Comparison of ENCODE assay signal across 8 cellular contexts in genomic region chr2:111117666-111118454, GRCh38. TPM values are rescaled to one million over a fixed set of nuclear protein-coding genes. Genes with fewer than 3 reads are reported as not detected.
DNase-seq lines count a peak whose midpoint lies in the region; ATAC-seq and TF ChIP-seq lines count a peak whose summit lies in the region.

No MANE protein-coding gene starts in this region.

- H3K79me2 ChIP-seq in hepatocyte (peaks cover 15% of the 10 kb centered on the region), PC-3 (ENCODE audit: low read length) (peaks cover 18% of the 10 kb centered on the region)

- in situ Hi-C loops in Caki2 (cut with HindIII; ENCODE audit: low pct_unique_long_range_greater_than_20kb, low sequenced_read_pairs) (no loop called here), gastrocnemius medialis (cut with MboI; ENCODE audit: low sequenced_read_pairs in 4 of 4) (loop anchor here (10.0 to 25.0 kb wide), 3 partner anchors 569 to 594 kb away; no protein-coding TSS in a partner anchor)

- H3K9me2 ChIP-seq in hepatocyte (replicated peaks; ENCODE audit: insufficient read depth) (no peaks in the 10 kb centered on the region), PC-3 (replicated peaks; ENCODE audit: low read length) (no peaks in the 10 kb centered on the region)

- peaks cover 15% of the 10 kb centered on the region for H3K27me3 ChIP-seq in adipocyte (replicated peaks; ENCODE audit: control insufficient read depth, insufficient read depth, low read length)
- H3K27me3 ChIP-seq in hepatocyte, result peaks cover 32% of the 10 kb centered on the region
- peaks cover 0 to 5% (median 0%) of the 10 kb centered on the region in 3 donors for H3K27me3 ChIP-seq in gastrocnemius medialis
- H3K27me3 ChIP-seq in PC-3 (ENCODE audit: low read length), result no peaks in the 10 kb centered on the region

- H3K36me3 ChIP-seq in adipocyte (ENCODE audit: control insufficient read depth, insufficient read depth, low read length, severe bottlenecking) (no peaks in the 10 kb centered on the region), hepatocyte (replicated peaks; ENCODE audit: insufficient read depth, low read depth) (no peaks in the 10 kb centered on the region), gastrocnemius medialis (no peaks in the 10 kb centered on the region), PC-3 (ENCODE audit: low read depth, low read length) (no peaks in the 10 kb centered on the region)

- DNase-seq in Caki2 (ENCODE audit: low read depth) (peak; percentile 71), NCI-H69 (lab: John Stamatoyannopoulos, UW) (peak; percentile 3), adipocyte (ENCODE audit: low read depth) (peak; percentile 60), hepatocyte (ENCODE audit: low spot score) (peak; percentile 60), gastrocnemius medialis (peak in 1 of 2 donors; percentile 24), putamen (ENCODE audit: low spot score) (no peak), PC-3 (no peak)

- H4K20me1 ChIP-seq in hepatocyte (ENCODE audit: insufficient read depth, poor library complexity, severe bottlenecking) (peaks cover 16% of the 10 kb centered on the region), PC-3 (ENCODE audit: low read length) (peaks cover 13% of the 10 kb centered on the region)

- TF ChIP-seq CTCF in hepatocyte (IDR thresholded peaks at IDR 0.05; ENCODE audit: poor library complexity) (no peak), gastrocnemius medialis (IDR thresholded peaks at IDR 0.05 in 4 of 5, conservative IDR thresholded peaks at IDR 0.05 in 1 of 5) (no peak), PC-3 (conservative IDR thresholded peaks at IDR 0.05; ENCODE audit: low read depth, low read length) (no peak)

- H3K4me3 ChIP-seq in adipocyte (ENCODE audit: low read length), result peak overlapping the region; percentile 72
- peak overlapping the region; percentile 4 for H3K4me3 ChIP-seq in hepatocyte
- peak overlapping the region; percentile 53 to 98 (median 82) for H3K4me3 ChIP-seq in gastrocnemius medialis
- no peak overlapping the region for H3K4me3 ChIP-seq in PC-3 (ENCODE audit: low read length)

- no peak for TF ChIP-seq POLR2A in gastrocnemius medialis (IDR thresholded peaks at IDR 0.05)

- H3K4me1 ChIP-seq in adipocyte (ENCODE audit: control insufficient read depth, insufficient read depth, low read length) (peaks cover 12% of the 10 kb centered on the region), hepatocyte (ENCODE audit: insufficient read depth) (peaks cover 30% of the 10 kb centered on the region), gastrocnemius medialis (peaks cover 18 to 19% of the 10 kb centered on the region in 2 donors), PC-3 (ENCODE audit: insufficient read depth, low read length) (peaks cover 10% of the 10 kb centered on the region)

- peak overlapping the region; percentile 81 for H2AFZ ChIP-seq in hepatocyte
- H2AFZ ChIP-seq in PC-3 (ENCODE audit: low read length), result no peak overlapping the region

- H3K4me2 ChIP-seq in hepatocyte, result peak overlapping the region; percentile 94
- H3K4me2 ChIP-seq in PC-3 (ENCODE audit: low read length), result no peak overlapping the region

- H3F3A ChIP-seq in PC-3 (ENCODE audit: low read length, unreplicated experiment), result no peaks in the 10 kb centered on the region

- ATAC-seq in gastrocnemius medialis (no peak), PC-3 (no peak), HG03139 (IDR thresholded peaks at IDR 0.05; ENCODE audit: unreplicated experiment) (no peak)

- H3K9me3 ChIP-seq in adipocyte (ENCODE audit: control insufficient read depth, low read length) (peaks cover 4% of the 10 kb centered on the region), hepatocyte (ENCODE audit: low read depth) (no peaks in the 10 kb centered on the region), gastrocnemius medialis (no peaks in the 10 kb centered on the region), PC-3 (ENCODE audit: low read length) (no peaks in the 10 kb centered on the region)

- BruUV-seq in PC-3 (replicated peaks; lab: Mats Ljungman, UMichigan), result no TSS peak

- CTCF ChIA-PET in PC-3 (lab: Charles Lee), result no interaction called here

- H3K27ac ChIP-seq in hepatocyte (peak overlapping the region; percentile 21), gastrocnemius medialis (peak overlapping the region; percentile 1 to 51 (median 14)), PC-3 (ENCODE audit: low read length) (no peak overlapping the region)

- POLR2A ChIA-PET in PC-3 (lab: Charles Lee; ENCODE audit: unreplicated experiment), result no interaction called here

- intact Hi-C loops in gastrocnemius medialis (cut with DNase I; ENCODE audit: low total_unique reads) (no loop called here), PC-3 (cut with micrococcal nuclease) (no loop called here)

- H3K9ac ChIP-seq in adipocyte (ENCODE audit: low read length), result peak overlapping the region; percentile 15
- no peak overlapping the region for H3K9ac ChIP-seq in PC-3 (ENCODE audit: low read length)

- WGBS in hepatocyte (ENCODE audit: low lambda C conversion rate, missing lambda C conversion rate), result 4% methylated on average over 55 of the region's 58 CpGs

RNA-seq across cellular contexts. Expression of gene BCL2L11, which starts 2.9 kb away (rescaled TPM):
- 4.6 and 10.0 TPM in 2 replicates for total RNA-seq in Caki2 (2014; rRNA removed; shearing (Covaris generic); ENCODE audit: low replicate concordance)
- total RNA-seq in hepatocyte, result 25.3 and 26.5 TPM in 2 replicates
- polyA plus RNA-seq in hepatocyte, result 12.3 and 13.0 TPM in 2 replicates
- total RNA-seq in gastrocnemius medialis, result 10 to 100 TPM in 2 of 4 donors, 1 to 10 TPM in 2; 4.8 to 18.8 (median 13.7) TPM
- 11.3 and 24.6 TPM in 2 replicates for total RNA-seq in PC-3 (2014; rRNA removed)

Comparison
In these comparisons a context has a peak if more than half of its experiments do, and no peak if none do; other contexts are left out.
1. DNase-seq: peak in Caki2 (single experiment), NCI-H69 (single experiment), adipocyte (single experiment) and hepatocyte (single experiment); none in putamen (single experiment) and PC-3 (single experiment).